In the genomic region with DNA sequence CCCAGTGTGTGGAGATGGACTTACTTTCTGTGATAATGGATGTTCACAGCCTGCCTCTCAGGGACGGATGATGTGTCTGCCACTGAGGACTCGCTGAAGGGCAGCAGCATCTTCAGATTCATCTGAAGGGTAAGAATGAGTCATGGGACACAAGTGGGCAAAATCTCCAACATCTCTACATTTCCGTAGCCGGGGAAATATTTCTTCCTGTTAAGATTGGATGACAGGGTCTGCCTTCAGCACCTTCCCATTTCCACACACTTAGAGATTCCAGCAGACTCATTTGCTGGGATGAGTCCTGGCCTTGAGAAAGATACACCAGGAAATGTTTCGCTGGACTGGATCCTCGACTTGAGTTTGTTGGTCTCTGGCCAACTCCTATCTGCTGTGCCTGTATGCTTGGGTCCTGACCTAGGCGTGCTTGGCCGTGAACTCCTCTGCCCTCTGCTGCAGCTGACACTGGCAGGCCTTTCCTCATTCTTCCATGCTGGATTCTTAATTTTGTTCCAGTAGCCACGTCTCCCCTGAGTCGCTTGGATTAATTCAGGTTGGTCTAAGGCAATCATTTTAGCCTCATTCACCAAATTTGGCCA, we compare ENCODE assay signal across 29 cellular contexts. TPM values are rescaled to one million over a fixed set of nuclear protein-coding genes. Genes with fewer than 3 reads are reported as not detected.
"Had no signal": no experiment of that assay in that cellular context is flagged by ENCODE, and none has a peak within 500 bp of the region (broad histone marks: within the 10 kb centered on the region; RNA-seq: fewer than 3 reads in every experiment).

No MANE protein-coding gene starts in this region.

- H3K4me3 ChIP-seq: body of pancreas, cardiac muscle cell, colonic mucosa, gastrocnemius medialis, hepatocyte, lung, right lobe of liver, skin epidermis, upper lobe of right lung had no signal

- ATAC-seq: activated T-cell treated with anti-CD3 and anti-CD28 coated beads, Interleukin-2, amount 50 U/mL, for 72 hours; body of pancreas; left colon; natural killer cell treated with Interleukin-12 subunit alpha and Interleukin-12 subunit beta and Interleukin-15 and Interleukin-18, amount 100 ng/mL, for 72 hours; stimulated activated naive CD8-positive, alpha-beta T cell treated with anti-CD3 and anti-CD28 coated beads, Interleukin-15, Interleukin-2, amounts not matched to agents 100 U/mL and 50 U/mL, for 24 hours; upper lobe of right lung had no signal

- H3K36me3 Mint-ChIP-seq: activated naive CD8-positive, alpha-beta T cell; natural killer cell treated with Interleukin-12 subunit alpha and Interleukin-12 subunit beta and Interleukin-15 and Interleukin-18, amount 100 ng/mL, for 72 hours had no signal

- H3K27ac Mint-ChIP-seq: activated naive CD8-positive, alpha-beta T cell; activated T-cell treated with anti-CD3 and anti-CD28 coated beads, Interleukin-2, amount 50 U/mL, for 72 hours; natural killer cell treated with Interleukin-12 subunit alpha and Interleukin-12 subunit beta and Interleukin-15 and Interleukin-18, amount 100 ng/mL, for 72 hours had no signal

- DNase-seq: activated CD4-positive, alpha-beta T cell treated with anti-CD3 and anti-CD28 coated beads for 4 hours; activated CD4-positive, alpha-beta T cell treated with anti-CD3 and anti-CD28 coated beads, Interleukin-2, amount 50 U/mL, for 4 hours; activated effector memory CD4-positive, alpha-beta T cell treated with Interleukin-2 at 50 U/mL for 16 hours; activated naive CD4-positive, alpha-beta T cell treated with Interleukin-2 at 50 U/mL for 16 hours; activated T-cell treated with anti-CD3 and anti-CD28 coated beads for 4 hours; activated T-cell treated with anti-CD3 and anti-CD28 coated beads, Interleukin-2, amount 50 U/mL, for 72 hours; aorta; body of pancreas; cerebellar nuclear complex; colonic mucosa; effector memory CD4-positive, alpha-beta T cell; gastrocnemius medialis; glutamatergic neuron; left colon; mesendoderm; right lobe of liver; stimulated activated CD4-positive, alpha-beta T cell treated with anti-CD3 and anti-CD28 coated beads, Interleukin-12 subunit alpha, Interleukin-12 subunit beta, amount 100 ng/mL, for 4 hours; stimulated activated CD4-positive, alpha-beta T cell treated with anti-CD3 and anti-CD28 coated beads, Interleukin-4, amount 100 ng/mL, for 1 hour; stimulated activated naive CD8-positive, alpha-beta T cell treated with anti-CD3 and anti-CD28 coated beads, Interleukin-15, Interleukin-2, amounts not matched to agents 100 U/mL and 50 U/mL, for 24 hours; upper lobe of right lung had no signal

- H3K4me3 Mint-ChIP-seq: activated naive CD8-positive, alpha-beta T cell; activated T-cell treated with anti-CD3 and anti-CD28 coated beads, Interleukin-2, amount 50 U/mL, for 72 hours; natural killer cell treated with Interleukin-12 subunit alpha and Interleukin-12 subunit beta and Interleukin-15 and Interleukin-18, amount 100 ng/mL, for 72 hours had no signal

RNA-seq across cellular contexts. Expression of a gene that starts 46.5 kb away (rescaled TPM):
- total RNA-seq: activated T-cell treated with anti-CD3 and anti-CD28 coated beads, Interleukin-2, amount 50 U/mL, for 72 hours; dermis microvascular lymphatic vessel endothelial cell; mononuclear cell; natural killer cell treated with Interleukin-12 subunit alpha and Interleukin-12 subunit beta and Interleukin-15 and Interleukin-18, amount 100 ng/mL, for 72 hours; T-helper 1 cell treated with Interleukin-12 subunit alpha and Interleukin-12 subunit beta and Interleukin-4 antibody, amounts not matched to agents 30 ng/mL and 1 ng/mL, for 36 hours had no signal
